12 cellular contexts compared by ENCODE assay signal in the genomic region with DNA sequence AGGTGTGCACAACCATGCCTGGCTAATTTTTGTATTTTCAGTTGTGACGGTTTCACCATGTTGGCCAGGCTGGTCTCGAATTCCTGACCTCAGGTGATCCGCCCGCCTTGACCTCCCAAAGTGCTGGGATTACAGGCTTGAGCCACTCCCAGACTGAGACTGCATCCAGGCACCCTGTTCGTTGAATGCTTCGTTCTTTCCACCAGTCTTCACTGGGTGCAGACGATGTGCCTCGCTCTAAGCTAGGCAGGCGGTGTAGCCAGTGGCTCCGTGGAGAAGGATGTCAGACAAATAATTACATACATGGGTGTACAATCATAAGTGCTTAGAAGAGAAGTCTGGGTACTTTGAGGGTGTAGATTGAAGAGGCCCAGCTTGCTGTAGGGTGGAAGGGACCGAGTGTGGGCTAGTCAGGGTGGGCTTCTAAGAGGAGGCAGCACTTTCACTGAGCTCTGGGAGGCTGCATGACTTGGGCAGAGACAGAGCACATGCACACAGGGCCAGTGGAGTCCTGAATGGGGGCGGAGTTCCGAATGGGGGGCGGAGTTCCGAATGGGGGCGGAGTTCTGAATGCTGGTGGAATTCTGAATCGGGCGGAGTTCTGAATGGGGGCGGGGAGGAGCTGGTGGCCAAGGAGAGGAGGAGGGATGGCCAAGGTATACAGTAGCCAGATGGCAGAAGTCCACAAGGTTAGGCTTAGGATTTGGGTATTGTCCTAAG.
DNase-seq lines count a peak whose midpoint lies in the region; TF ChIP-seq lines count a peak whose summit lies in the region.
"Had no signal": no experiment of that assay in that cellular context is flagged by ENCODE, and none has a peak within 500 bp of the region (broad histone marks: within the 10 kb centered on the region; RNA-seq: fewer than 3 reads in every experiment).

No MANE protein-coding gene starts in this region.

- H2AK5ac ChIP-seq in trophoblast cell (ENCODE audit: low read length) = no peak overlapping the region

- no peak overlapping the region for H3K27ac Mint-ChIP-seq in activated CD4-positive, alpha-beta T cell treated with anti-CD3 and anti-CD28 coated beads, Interleukin-2, amount 10 ng/mL, durations not matched to agents 7 days and 5 days
- H3K27ac Mint-ChIP-seq in endodermal cell = peak overlapping the region; percentile 64

- no peak overlapping the region for H3K4me2 ChIP-seq in trophoblast cell (ENCODE audit: low read length)

- H2BK5ac ChIP-seq in trophoblast cell (ENCODE audit: low read depth, low read length, poor library complexity) = no peak overlapping the region

- H3K79me1 ChIP-seq in trophoblast cell (ENCODE audit: low read length) = peaks cover 10% of the 10 kb centered on the region

- peaks cover 3% of the 10 kb centered on the region for H3K27me3 Mint-ChIP-seq in activated CD4-positive, alpha-beta T cell treated with anti-CD3 and anti-CD28 coated beads, Interleukin-2, amount 10 ng/mL, durations not matched to agents 7 days and 5 days
- no peaks in the 10 kb centered on the region for H3K27me3 Mint-ChIP-seq in endodermal cell (ENCODE audit: insufficient read depth)

- H3K36me3 Mint-ChIP-seq in activated CD4-positive, alpha-beta T cell treated with anti-CD3 and anti-CD28 coated beads, Interleukin-2, amount 10 ng/mL, durations not matched to agents 7 days and 5 days (ENCODE audit: low read depth) = no peaks in the 10 kb centered on the region
- H3K36me3 Mint-ChIP-seq in endodermal cell (ENCODE audit: low read depth) = peaks cover 6% of the 10 kb centered on the region

- H3K4me1 Mint-ChIP-seq in activated CD4-positive, alpha-beta T cell treated with anti-CD3 and anti-CD28 coated beads, Interleukin-2, amount 10 ng/mL, durations not matched to agents 7 days and 5 days = peaks cover 6% of the 10 kb centered on the region
- H3K4me1 Mint-ChIP-seq in endodermal cell = peaks cover 5% of the 10 kb centered on the region

- H3K36me3 ChIP-seq in endodermal cell (ENCODE audit: control insufficient read depth, insufficient read depth, low read length) (no peaks in the 10 kb centered on the region), trophoblast cell (ENCODE audit: control insufficient read depth in 1 of 2, insufficient read depth in 2 of 2, low read length in 2 of 2) (peaks cover 0 to 2% of the 10 kb centered on the region in 2 experiments)
- H3K36me3 ChIP-seq: upper lobe of left lung had no signal

- peak; percentile 8 for DNase-seq in activated CD4-positive, alpha-beta T cell treated with anti-CD3 and anti-CD28 coated beads for 48 hours
- no peak for DNase-seq in activated CD4-positive, alpha-beta T cell treated with anti-CD3 and anti-CD28 coated beads, Interleukin-2, amount 10 ng/mL, durations not matched to agents 7 days and 5 days
- peak; percentile 46 for DNase-seq in NCI-H82 treated with DMSO at 0.1 percent for 48 hours (lab: John Stamatoyannopoulos, UW; ENCODE audit: unreplicated experiment)
- DNase-seq in endodermal cell = peak; percentile 96
- peak; percentile 75 to 85 for DNase-seq in trophoblast cell
- no peak for DNase-seq in SKM-1 (lab: John Stamatoyannopoulos, UW; ENCODE audit: unreplicated experiment)
- DNase-seq in DMS153 treated with DMSO at 0.1 percent for 48 hours (lab: John Stamatoyannopoulos, UW; ENCODE audit: unreplicated experiment) = no peak
- no peak for DNase-seq in medulla oblongata (ENCODE audit: extremely low spot score)
- DNase-seq: activated effector memory CD4-positive, alpha-beta T cell treated with anti-CD3 and anti-CD28 coated beads, Interleukin-2, amount 50 U/mL, for 16 hours; stimulated activated CD4-positive, alpha-beta T cell treated with anti-CD3 and anti-CD28 coated beads, Interleukin-12 subunit alpha, Interleukin-12 subunit beta, amount 100 ng/mL, for 4 hours had no signal

- no peak overlapping the region for H3K18ac ChIP-seq in trophoblast cell (ENCODE audit: low read length)

- no peak overlapping the region for H3K4me3 Mint-ChIP-seq in activated CD4-positive, alpha-beta T cell treated with anti-CD3 and anti-CD28 coated beads, Interleukin-2, amount 10 ng/mL, durations not matched to agents 7 days and 5 days
- H3K4me3 Mint-ChIP-seq in endodermal cell = no peak overlapping the region

- no peak overlapping the region for H2BK120ac ChIP-seq in trophoblast cell (ENCODE audit: insufficient read depth, low read length, poor library complexity)

- H3K27me3 ChIP-seq in endodermal cell (ENCODE audit: control insufficient read depth, insufficient read depth, low read length, poor library complexity, severe bottlenecking) (no peaks in the 10 kb centered on the region), trophoblast cell (ENCODE audit: insufficient read depth, low read length) (no peaks in the 10 kb centered on the region)

- H3K79me2 ChIP-seq in trophoblast cell (ENCODE audit: control insufficient read depth, insufficient read depth, low read length, poor library complexity) = peaks cover 3% of the 10 kb centered on the region
- H3K79me2 ChIP-seq: parathyroid adenoma had no signal

- H3K9me3 ChIP-seq in endodermal cell (ENCODE audit: control insufficient read depth, low read length) (no peaks in the 10 kb centered on the region), trophoblast cell (ENCODE audit: insufficient read depth, low read depth, low read length) (no peaks in the 10 kb centered on the region)
- H3K9me3 ChIP-seq: upper lobe of left lung had no signal

- H3K23ac ChIP-seq in trophoblast cell (ENCODE audit: low read length) = no peak overlapping the region

- H3K4me1 ChIP-seq in endodermal cell (ENCODE audit: control insufficient read depth, insufficient read depth, low read length) (no peaks in the 10 kb centered on the region), trophoblast cell (ENCODE audit: control insufficient read depth in 1 of 2, insufficient read depth in 2 of 2, low read length in 2 of 2) (peaks cover 14 to 17% of the 10 kb centered on the region in 2 experiments)
- H3K4me1 ChIP-seq: parathyroid adenoma, upper lobe of left lung had no signal

- POLR2A ChIA-PET in activated CD4-positive, alpha-beta T cell treated with anti-CD3 and anti-CD28 coated beads, Interleukin-2, amount 10 ng/mL, durations not matched to agents 7 days and 5 days (lab: Charles Lee) = no interaction called here

- TF ChIP-seq CTCF in endodermal cell (conservative IDR thresholded peaks at IDR 0.05) = no peak

- H3K4me3 ChIP-seq in endodermal cell (ENCODE audit: low read length) (no peak overlapping the region), trophoblast cell (ENCODE audit: low read depth, low read length) (no peak overlapping the region)
- H3K4me3 ChIP-seq: upper lobe of left lung had no signal

- H3K27ac ChIP-seq in endodermal cell (ENCODE audit: low read depth, low read length) (no peak overlapping the region), trophoblast cell (ENCODE audit: low read depth, low read length) (no peak overlapping the region)
- H3K27ac ChIP-seq: parathyroid adenoma, upper lobe of left lung had no signal

- no peak overlapping the region for H4K8ac ChIP-seq in trophoblast cell (ENCODE audit: low read depth, low read length)

- H4K12ac ChIP-seq in trophoblast cell (ENCODE audit: low read depth, low read length) = no peak overlapping the region

- no peak overlapping the region for H2BK12ac ChIP-seq in trophoblast cell (ENCODE audit: low read length)

- no peak overlapping the region for H3K14ac ChIP-seq in trophoblast cell (ENCODE audit: low read length)

- H4K91ac ChIP-seq in trophoblast cell (ENCODE audit: low read depth, low read length) = no peak overlapping the region

- H3K9me3 Mint-ChIP-seq in activated CD4-positive, alpha-beta T cell treated with anti-CD3 and anti-CD28 coated beads, Interleukin-2, amount 10 ng/mL, durations not matched to agents 7 days and 5 days = no peaks in the 10 kb centered on the region
- H3K9me3 Mint-ChIP-seq in endodermal cell = no peaks in the 10 kb centered on the region

- no peak overlapping the region for H3K4ac ChIP-seq in trophoblast cell (ENCODE audit: low read depth, low read length)

- CTCF ChIA-PET in activated CD4-positive, alpha-beta T cell treated with anti-CD3 and anti-CD28 coated beads, Interleukin-2, amount 10 ng/mL, durations not matched to agents 7 days and 5 days (lab: Charles Lee) = interaction anchor here (0.6 kb wide), 2 partner anchors 80 to 567 kb away, joined by 3 to 4 read pairs; no protein-coding TSS in a partner anchor

- no peak overlapping the region for H2AFZ ChIP-seq in trophoblast cell (ENCODE audit: insufficient read depth, low read length, poor library complexity)
- H2AFZ ChIP-seq: parathyroid adenoma had no signal

- WGBS in endodermal cell (ENCODE audit: insufficient coverage in 1 of 2, insufficient read length in 1 of 2), 2 experiments = 75 to 85% methylated on average over 12 to 19 of the region's 19 CpGs
- no CpG with 5 or more reads among the region's 19 CpGs for WGBS in trophoblast cell (ENCODE audit: extremely low coverage, insufficient coverage, insufficient read length)

- H3K9ac ChIP-seq in endodermal cell (ENCODE audit: extremely low read depth, low read length, poor library complexity, severe bottlenecking) (no peak overlapping the region), trophoblast cell (ENCODE audit: low read length) (no peak overlapping the region)
- H3K9ac ChIP-seq: parathyroid adenoma had no signal

Comparison
In these comparisons a context has a peak if more than half of its experiments do, and no peak if none do; other contexts are left out.
1. DNase-seq: peak in activated CD4-positive, alpha-beta T cell treated with anti-CD3 and anti-CD28 coated beads for 48 hours (single experiment), NCI-H82 treated with DMSO at 0.1 percent for 48 hours (single experiment), endodermal cell (single experiment) and trophoblast cell (2 of 2); none in activated CD4-positive, alpha-beta T cell treated with anti-CD3 and anti-CD28 coated beads, Interleukin-2, amount 10 ng/mL, durations not matched to agents 7 days and 5 days (single experiment), SKM-1 (single experiment), DMS153 treated with DMSO at 0.1 percent for 48 hours (single experiment) and medulla oblongata (single experiment).